ENCODE assay signal across 8 cellular contexts in the genomic region with DNA sequence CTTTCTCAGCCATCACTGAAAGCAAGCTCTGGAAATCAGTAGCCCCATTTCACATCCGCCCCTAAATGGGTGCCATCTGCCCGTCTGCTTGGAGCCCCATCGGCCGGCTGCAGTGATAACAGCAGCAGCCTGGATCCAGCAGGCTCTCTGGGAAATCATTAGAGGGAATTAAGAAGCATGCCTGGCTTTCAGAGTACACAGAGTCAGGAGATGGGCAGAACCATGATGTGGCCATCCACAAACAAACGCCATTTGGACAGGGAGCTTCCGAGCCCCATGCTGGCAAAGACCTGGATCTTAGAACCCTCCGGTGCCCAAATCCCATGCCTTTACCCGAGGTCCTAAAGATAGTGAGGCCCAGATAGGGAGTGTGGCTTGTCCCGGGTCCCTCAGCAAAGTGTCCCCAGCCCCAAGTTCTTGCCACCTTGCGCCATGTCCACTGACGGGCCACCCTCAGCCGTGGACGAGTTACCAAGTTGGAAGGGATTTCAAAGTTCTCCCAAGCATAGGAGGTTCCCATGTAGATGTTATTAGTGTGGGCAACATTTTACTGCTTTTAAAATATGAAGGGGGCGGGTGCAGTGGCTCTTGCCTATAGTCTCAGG. TPM values are rescaled to one million over a fixed set of nuclear protein-coding genes. Genes with fewer than 3 reads are reported as not detected.
DNase-seq lines count a peak whose midpoint lies in the region; ATAC-seq, FAIRE-seq and TF ChIP-seq lines count a peak whose summit lies in the region.

No MANE protein-coding gene starts in this region.

- H3K9me3 ChIP-seq in HAP-1 (no peaks in the 10 kb centered on the region), T-helper 17 cell (ENCODE audit: control insufficient read depth, low read length, poor library complexity, severe bottlenecking) (no peaks in the 10 kb centered on the region), left ventricle myocardium inferior (replicated peaks) (peaks cover 6% of the 10 kb centered on the region), skeletal muscle tissue (ENCODE audit: control insufficient read depth in 3 of 3, low read length in 3 of 3) (no peaks in the 10 kb centered on the region)

- peak overlapping the region; percentile 88 for H3K27ac Mint-ChIP-seq in T-helper 17 cell

- peaks cover 5% of the 10 kb centered on the region for H3K36me3 Mint-ChIP-seq in T-helper 17 cell (ENCODE audit: low read depth)

- peaks cover 34% of the 10 kb centered on the region for H3K4me1 Mint-ChIP-seq in T-helper 17 cell

- H3K4me1 ChIP-seq in HAP-1 (peaks cover 14% of the 10 kb centered on the region), left ventricle myocardium inferior (peaks cover 44% of the 10 kb centered on the region), skeletal muscle tissue (ENCODE audit: control insufficient read depth in 3 of 3, insufficient read depth in 3 of 3, low read length in 3 of 3) (peaks cover 17 to 37% (median 30%) of the 10 kb centered on the region in 3 donors)

- H3K4me3 Mint-ChIP-seq in T-helper 17 cell: peak overlapping the region; percentile 93

- ATAC-seq in T-helper 17 cell: no peak

- no peak for TF ChIP-seq CTCF in left ventricle myocardium inferior (IDR thresholded peaks at IDR 0.05; ENCODE audit: borderline replicate concordance)

- peak overlapping the region; percentile 90 for H3K27ac ChIP-seq in left ventricle myocardium inferior (replicated peaks)
- H3K27ac ChIP-seq in skeletal muscle tissue (ENCODE audit: low read depth, low read length): peak overlapping the region; percentile 80

- H3K4me3 ChIP-seq in HAP-1 (peak overlapping the region; percentile 47), left ventricle myocardium inferior (peak overlapping the region; percentile 73), skeletal muscle tissue (ENCODE audit: low read length in 3 of 3) (peak overlapping the region; percentile 66 to 81 (median 76))

- DNase-seq in HAP-1 (ENCODE audit: low spot score in 2 of 2) (no peak), T-helper 17 cell (no peak), left ventricle myocardium inferior (peak; percentile 11), hepatic stellate cell (ENCODE audit: low spot score) (no peak), urothelium cell line (ENCODE audit: low spot score) (no peak), NCI-H345 treated with DMSO at 0.1 percent for 48 hours (lab: John Stamatoyannopoulos, UW; ENCODE audit: unreplicated experiment) (no peak), SKM-1 treated with dmso at 0.1 percent for 144 hours (lab: John Stamatoyannopoulos, UW; ENCODE audit: unreplicated experiment) (no peak)

- H3K36me3 ChIP-seq in HAP-1 (replicated peaks) (no peaks in the 10 kb centered on the region), left ventricle myocardium inferior (no peaks in the 10 kb centered on the region), skeletal muscle tissue (ENCODE audit: control insufficient read depth in 3 of 3, insufficient read depth in 3 of 3, low read length in 3 of 3) (no peaks in the 10 kb centered on the region)

- in situ Hi-C loops in HAP-1 (cut with MboI; ENCODE audit: low sequenced_read_pairs): no loop called here

- H3K27me3 ChIP-seq in HAP-1 (ENCODE audit: low read depth) (no peaks in the 10 kb centered on the region), left ventricle myocardium inferior (ENCODE audit: low read depth) (peaks cover 12% of the 10 kb centered on the region), skeletal muscle tissue (ENCODE audit: control insufficient read depth in 3 of 3, insufficient read depth in 3 of 3, low read length in 3 of 3) (no peaks in the 10 kb centered on the region)

- intact Hi-C loops in left ventricle myocardium inferior (cut with micrococcal nuclease): no loop called here

- H3K9ac ChIP-seq in skeletal muscle tissue (ENCODE audit: low read depth in 1 of 3, low read length in 3 of 3): peak overlapping the region in 2 of 3 donors; percentile 76 to 85

- no peak for FAIRE-seq in urothelium cell line (lab: Jason Lieb, UNC)

- no peaks in the 10 kb centered on the region for H3K27me3 Mint-ChIP-seq in T-helper 17 cell

RNA-seq across cellular contexts. Expression of a gene that starts 1.0 kb away (rescaled TPM):
- 100 to 1,000 TPM in 1 of 2 donors, 10 to 100 TPM in 1; 93.1 to 155 TPM for total RNA-seq in T-helper 17 cell
- 55.6 TPM for total RNA-seq in left ventricle myocardium inferior
- 17.2 TPM for total RNA-seq in skeletal muscle tissue
